Comparison of ENCODE assay signal across 24 cellular contexts in the genomic region with DNA sequence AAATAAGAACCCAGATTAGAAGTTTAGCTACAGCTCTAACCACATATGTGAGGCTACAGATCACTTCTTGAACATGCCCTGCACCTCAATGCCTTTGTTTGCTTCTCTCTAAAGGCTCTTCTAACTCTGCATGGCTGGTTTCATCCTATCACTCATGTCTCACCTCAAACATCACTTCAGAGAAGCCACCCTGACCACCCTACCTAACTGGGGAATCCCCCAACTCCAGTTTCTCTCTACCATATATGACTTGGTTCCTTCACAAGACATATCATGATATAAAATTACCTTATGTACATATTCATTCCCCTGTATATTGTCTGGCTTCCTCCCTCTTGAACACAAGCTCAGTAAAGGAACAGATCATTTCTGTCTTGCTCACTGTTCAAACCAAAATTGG.
DNase-seq lines count a peak whose midpoint lies in the region; ATAC-seq, FAIRE-seq and TF ChIP-seq lines count a peak whose summit lies in the region.
"Had no signal": no experiment of that assay in that cellular context is flagged by ENCODE, and none has a peak within 500 bp of the region (broad histone marks: within the 10 kb centered on the region; RNA-seq: fewer than 3 reads in every experiment).

No MANE protein-coding gene starts in this region.

- H3K36me3 ChIP-seq in GM12878 (ENCODE audit: control insufficient read depth in 2 of 2, insufficient read depth in 2 of 2, low read length in 1 of 2) = no peaks in the 10 kb centered on the region
- H3K36me3 ChIP-seq: BLaER1 treated with 17β-estradiol and CSF1 and Interleukin-3, amounts not matched to agents 10 nM and 100 nM; breast epithelium; colonic mucosa; esophagus squamous epithelium; gastrocnemius medialis; lower lobe of right lung; upper lobe of right lung had no signal

- POLR2A ChIA-PET in GM12878 (lab: Charles Lee) = no interaction called here

- FAIRE-seq in GM12878 (lab: Jason Lieb, UNC) = no peak

- H3K9me3 ChIP-seq in GM12878 (replicated peaks; ENCODE audit: control insufficient read depth, insufficient read depth, low read length) = no peaks in the 10 kb centered on the region
- H3K9me3 ChIP-seq: breast epithelium, colonic mucosa, esophagus squamous epithelium, gastrocnemius medialis, lower lobe of right lung, upper lobe of right lung had no signal

- H3K4me3 Mint-ChIP-seq in activated T-cell treated with anti-CD3 and anti-CD28 coated beads, Interleukin-2, amount 50 U/mL, for 4 hours = no peak overlapping the region
- no peak overlapping the region for H3K4me3 Mint-ChIP-seq in activated T-cell treated with anti-CD3 and anti-CD28 coated beads, Interleukin-2, amount 50 U/mL, for 24 hours
- H3K4me3 Mint-ChIP-seq in stimulated activated memory B cell treated with anti-CD40 and anti-IgM and Interleukin-4, amounts not matched to agents 10 μg/mL and 1 μg/mL and 100 μg/mL, for 72 hours = no peak overlapping the region
- H3K4me3 Mint-ChIP-seq: activated CD4-positive, alpha-beta T cell treated with anti-CD3 and anti-CD28 coated beads, Interleukin-2, amount 10 ng/mL, durations not matched to agents 24 days and 14 days had no signal

- no peak for TF ChIP-seq EP300 in GM12878 (IDR thresholded peaks at IDR 0.05; ENCODE audit: borderline replicate concordance in 1 of 2, control insufficient read depth in 1 of 2, low read depth in 2 of 2, low read length in 2 of 2)

- ATAC-seq in activated T-cell treated with anti-CD3 and anti-CD28 coated beads, Interleukin-2, amount 50 U/mL, for 4 hours = peak; percentile 92
- ATAC-seq in HG02870 (IDR thresholded peaks at IDR 0.05; ENCODE audit: unreplicated experiment) = peak; percentile 62
- ATAC-seq in GM12878 = no peak
- peak; percentile 67 for ATAC-seq in stimulated activated memory B cell treated with anti-CD40 and anti-IgM and Interleukin-4, amounts not matched to agents 10 μg/mL and 1 μg/mL and 100 μg/mL, for 72 hours
- no peak for ATAC-seq in GM19463 (IDR thresholded peaks at IDR 0.05; ENCODE audit: unreplicated experiment)
- no peak for ATAC-seq in GM19397 (IDR thresholded peaks at IDR 0.05; ENCODE audit: unreplicated experiment)
- ATAC-seq: gastrocnemius medialis, lower lobe of right lung, upper lobe of right lung had no signal

- intact Hi-C loops in GM12878 (cut with micrococcal nuclease; ENCODE audit: unreplicated experiment) = no loop called here

- peaks cover 16% of the 10 kb centered on the region for H3K4me1 Mint-ChIP-seq in activated T-cell treated with anti-CD3 and anti-CD28 coated beads, Interleukin-2, amount 50 U/mL, for 4 hours (ENCODE audit: low read depth)
- peaks cover 18% of the 10 kb centered on the region for H3K4me1 Mint-ChIP-seq in activated T-cell treated with anti-CD3 and anti-CD28 coated beads, Interleukin-2, amount 50 U/mL, for 24 hours (ENCODE audit: low read depth)
- peaks cover 6% of the 10 kb centered on the region for H3K4me1 Mint-ChIP-seq in stimulated activated memory B cell treated with anti-CD40 and anti-IgM and Interleukin-4, amounts not matched to agents 10 μg/mL and 1 μg/mL and 100 μg/mL, for 72 hours

- no peak overlapping the region for H3K27ac ChIP-seq in GM12878 (ENCODE audit: control insufficient read depth, insufficient read depth)
- H3K27ac ChIP-seq: BLaER1 treated with 17β-estradiol and CSF1 and Interleukin-3, amounts not matched to agents 10 nM and 100 nM; breast epithelium; colonic mucosa; esophagus squamous epithelium; gastrocnemius medialis; HL-60; lower lobe of right lung; upper lobe of right lung had no signal

- RAD21 ChIA-PET in GM12878 (lab: Charles Lee; ENCODE audit: unreplicated experiment) = no interaction called here

- no peaks in the 10 kb centered on the region for H3K27me3 Mint-ChIP-seq in activated T-cell treated with anti-CD3 and anti-CD28 coated beads, Interleukin-2, amount 50 U/mL, for 4 hours (ENCODE audit: low read depth)
- H3K27me3 Mint-ChIP-seq in activated T-cell treated with anti-CD3 and anti-CD28 coated beads, Interleukin-2, amount 50 U/mL, for 24 hours = peaks cover 30% of the 10 kb centered on the region
- H3K27me3 Mint-ChIP-seq in stimulated activated memory B cell treated with anti-CD40 and anti-IgM and Interleukin-4, amounts not matched to agents 10 μg/mL and 1 μg/mL and 100 μg/mL, for 72 hours = peaks cover 9% of the 10 kb centered on the region

- no peak for DNase-seq in activated T-cell treated with anti-CD3 and anti-CD28 coated beads, Interleukin-2, amount 50 U/mL, for 4 hours
- no peak for DNase-seq in activated T-cell treated with anti-CD3 and anti-CD28 coated beads, Interleukin-2, amount 50 U/mL, for 24 hours
- DNase-seq in GM12878 (ENCODE audit: low read depth, low spot score) (no peak), NCI-H748 treated with DMSO at 0.1 percent for 48 hours (lab: John Stamatoyannopoulos, UW) (no peak)
- DNase-seq: activated CD4-positive, alpha-beta T cell treated with anti-CD3 and anti-CD28 coated beads, Interleukin-2, amount 10 ng/mL, durations not matched to agents 24 days and 14 days; colonic mucosa; esophagus squamous epithelium; gastrocnemius medialis; islet precursor cell; lower lobe of right lung; NCI-H1092 treated with DMSO at 0.1 percent for 48 hours; NCI-H2029; NCI-H226; occipital lobe; SHP77; substantia nigra; upper lobe of right lung had no signal

- no peak overlapping the region for H3K4me3 ChIP-seq in GM12878
- H3K4me3 ChIP-seq: BLaER1 treated with 17β-estradiol and CSF1 and Interleukin-3, amounts not matched to agents 10 nM and 100 nM; breast epithelium; colonic mucosa; esophagus squamous epithelium; gastrocnemius medialis; lower lobe of right lung; upper lobe of right lung had no signal

- no peaks in the 10 kb centered on the region for H3K27me3 ChIP-seq in GM12878 (replicated peaks in 1 of 2; ENCODE audit: control insufficient read depth in 2 of 2, insufficient read depth in 2 of 2, low read length in 1 of 2)
- H3K27me3 ChIP-seq: BLaER1 treated with 17β-estradiol and CSF1 and Interleukin-3, amounts not matched to agents 10 nM and 100 nM; breast epithelium; colonic mucosa; esophagus squamous epithelium; gastrocnemius medialis; upper lobe of right lung had no signal

- H3K9ac ChIP-seq in GM12878 (ENCODE audit: control insufficient read depth, insufficient read depth, low read length) = no peak overlapping the region
- H3K9ac ChIP-seq: BLaER1 treated with 17β-estradiol and CSF1 and Interleukin-3, amounts not matched to agents 10 nM and 100 nM had no signal

- no peaks in the 10 kb centered on the region for H3K4me1 ChIP-seq in GM12878 (ENCODE audit: control insufficient read depth, insufficient read depth, low read length)
- H3K4me1 ChIP-seq: BLaER1 treated with 17β-estradiol and CSF1 and Interleukin-3, amounts not matched to agents 10 nM and 100 nM; breast epithelium; colonic mucosa; gastrocnemius medialis; lower lobe of right lung; upper lobe of right lung had no signal

- no peak overlapping the region for H3K27ac Mint-ChIP-seq in activated T-cell treated with anti-CD3 and anti-CD28 coated beads, Interleukin-2, amount 50 U/mL, for 24 hours
- no peak overlapping the region for H3K27ac Mint-ChIP-seq in stimulated activated memory B cell treated with anti-CD40 and anti-IgM and Interleukin-4, amounts not matched to agents 10 μg/mL and 1 μg/mL and 100 μg/mL, for 72 hours
- H3K27ac Mint-ChIP-seq: activated CD4-positive, alpha-beta T cell treated with anti-CD3 and anti-CD28 coated beads, Interleukin-2, amount 10 ng/mL, durations not matched to agents 24 days and 14 days had no signal

- H3K79me2 ChIP-seq in GM12878 (ENCODE audit: control insufficient read depth, insufficient read depth, low read length) = no peaks in the 10 kb centered on the region

- no TSS peak for BruUV-seq in GM12878 (replicated peaks; lab: Mats Ljungman, UMichigan)

- CTCF ChIA-PET in GM12878 (lab: Yijun Ruan, JAX) = no interaction called here

- no peak overlapping the region for H3K4me2 ChIP-seq in GM12878 (ENCODE audit: control insufficient read depth, insufficient read depth)
- H3K4me2 ChIP-seq: BLaER1 treated with 17β-estradiol and CSF1 and Interleukin-3, amounts not matched to agents 10 nM and 100 nM had no signal

- no peak for TF ChIP-seq CTCF in GM12878 (IDR thresholded peaks at IDR 0.05 in 2 of 3, conservative IDR thresholded peaks at IDR 0.05 in 1 of 3; ENCODE audit: control insufficient read depth in 2 of 3, extremely low read depth in 1 of 3, insufficient read depth in 1 of 3, low read depth in 3 of 3, low read length in 3 of 3)

- H2AFZ ChIP-seq in GM12878 (ENCODE audit: control insufficient read depth, low read depth, low read length) = no peak overlapping the region

- in situ Hi-C loops in GM12878 (cut with MboI) = no loop called here

- no peaks in the 10 kb centered on the region for H3K36me3 Mint-ChIP-seq in activated T-cell treated with anti-CD3 and anti-CD28 coated beads, Interleukin-2, amount 50 U/mL, for 4 hours (ENCODE audit: insufficient read depth)
- no peaks in the 10 kb centered on the region for H3K36me3 Mint-ChIP-seq in activated T-cell treated with anti-CD3 and anti-CD28 coated beads, Interleukin-2, amount 50 U/mL, for 24 hours (ENCODE audit: low read depth)
- H3K36me3 Mint-ChIP-seq in stimulated activated memory B cell treated with anti-CD40 and anti-IgM and Interleukin-4, amounts not matched to agents 10 μg/mL and 1 μg/mL and 100 μg/mL, for 72 hours = no peaks in the 10 kb centered on the region

- no peak for TF ChIP-seq RAD21 in GM12878 (IDR thresholded peaks at IDR 0.05; ENCODE audit: insufficient read depth, low read depth, low read length)

- TF ChIP-seq POLR2A in GM12878 (IDR thresholded peaks at IDR 0.05; ENCODE audit: low read depth, low read length) = no peak

- H4K20me1 ChIP-seq in GM12878 (ENCODE audit: control insufficient read depth, insufficient read depth) = no peaks in the 10 kb centered on the region
- H4K20me1 ChIP-seq: BLaER1 treated with 17β-estradiol and CSF1 and Interleukin-3, amounts not matched to agents 10 nM and 100 nM had no signal

- no peaks in the 10 kb centered on the region for H3K9me3 Mint-ChIP-seq in activated T-cell treated with anti-CD3 and anti-CD28 coated beads, Interleukin-2, amount 50 U/mL, for 4 hours
- H3K9me3 Mint-ChIP-seq in activated T-cell treated with anti-CD3 and anti-CD28 coated beads, Interleukin-2, amount 50 U/mL, for 24 hours = no peaks in the 10 kb centered on the region
- peaks cover 3% of the 10 kb centered on the region for H3K9me3 Mint-ChIP-seq in stimulated activated memory B cell treated with anti-CD40 and anti-IgM and Interleukin-4, amounts not matched to agents 10 μg/mL and 1 μg/mL and 100 μg/mL, for 72 hours
- H3K9me3 Mint-ChIP-seq: activated CD4-positive, alpha-beta T cell treated with anti-CD3 and anti-CD28 coated beads, Interleukin-2, amount 10 ng/mL, durations not matched to agents 24 days and 14 days had no signal

- SMC1A ChIA-PET in GM12878 (lab: Charles Lee; ENCODE audit: uncharacterized antibody, unreplicated experiment) = no interaction called here

TF ChIP-seq in GM12878, 131 proteins besides CTCF, POLR2A, EP300 and RAD21:
- no peak for TF ChIP-seq SREBF2 (IDR thresholded peaks at IDR 0.05; ENCODE audit: low read length)
- TF ChIP-seq RUNX3 (IDR thresholded peaks at IDR 0.05; ENCODE audit: low read length) = peak; percentile 30; the same call in 1 of the 2 replicates

Comparison
In these comparisons a context has a peak if more than half of its experiments do, and no peak if none do; other contexts are left out.
1. ATAC-seq: peak in activated T-cell treated with anti-CD3 and anti-CD28 coated beads, Interleukin-2, amount 50 U/mL, for 4 hours (2 of 2), HG02870 (single experiment) and stimulated activated memory B cell treated with anti-CD40 and anti-IgM and Interleukin-4, amounts not matched to agents 10 μg/mL and 1 μg/mL and 100 μg/mL, for 72 hours (single experiment); none in GM12878 (single experiment), GM19463 (single experiment) and GM19397 (single experiment).